ENCODE assay signal across 14 cellular contexts in the genomic region with DNA sequence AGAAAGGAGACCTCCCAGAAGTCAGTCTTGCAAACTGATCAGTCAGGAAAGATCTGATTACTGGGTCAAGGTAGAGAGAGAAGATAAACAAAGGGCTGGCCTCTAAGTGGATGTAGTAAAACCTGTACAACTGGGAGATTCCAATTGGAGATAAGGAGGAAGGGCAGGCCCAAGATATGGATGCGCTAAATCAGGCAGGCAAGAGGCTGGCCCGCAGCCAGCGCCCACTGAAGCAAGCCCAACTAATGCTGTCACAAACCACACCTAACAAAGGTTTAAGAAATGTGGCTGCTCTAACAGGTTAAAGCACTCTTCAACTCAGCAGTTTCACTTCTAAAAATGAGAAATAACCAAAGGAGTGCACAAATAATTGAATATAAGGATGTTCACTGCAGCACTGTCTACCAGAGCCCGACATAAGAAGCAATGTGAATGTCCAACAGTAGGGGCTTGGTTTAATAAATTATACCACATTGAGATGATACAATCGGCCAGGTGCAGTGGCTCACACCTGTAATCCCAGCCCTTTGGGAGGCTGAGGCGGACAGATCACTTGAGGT. TPM values are rescaled to one million over a fixed set of nuclear protein-coding genes. Genes with fewer than 3 reads are reported as not detected.
DNase-seq lines count a peak whose midpoint lies in the region; ATAC-seq and TF ChIP-seq lines count a peak whose summit lies in the region.
"Had no signal": no experiment of that assay in that cellular context is flagged by ENCODE, and none has a peak within 500 bp of the region (broad histone marks: within the 10 kb centered on the region; RNA-seq: fewer than 3 reads in every experiment).

No MANE protein-coding gene starts in this region.

- TF ChIP-seq CTCF in CD14-positive monocyte (IDR thresholded peaks at IDR 0.05) (no peak), ovary (IDR thresholded peaks at IDR 0.05) (no peak)

- intact Hi-C loops in CD14-positive monocyte (cut with micrococcal nuclease) (loop anchor here in 1 of 2 donors (10.0 kb wide), 1 partner anchor 161 kb away; the partner anchor contains the start of gene FAM222A), ovary (cut with DNase I) (no loop called here)

- no peak for TF ChIP-seq POLR2A in ovary (IDR thresholded peaks at IDR 0.05)

- H3K27me3 ChIP-seq in ovary = no peaks in the 10 kb centered on the region
- H3K27me3 ChIP-seq: ascending aorta, right atrium auricular region had no signal

- in situ Hi-C loops in G401 (cut with HindIII; ENCODE audit: low sequenced_read_pairs) = no loop called here

- H3K27ac Mint-ChIP-seq in CD14-positive monocyte (peak overlapping the region in 5 of 7 donors; percentile 13 to 47 (median 32)), memory B cell (peak overlapping the region; percentile 89)

- H3K4me1 ChIP-seq in ovary (ENCODE audit: insufficient read depth) = peaks cover 1% of the 10 kb centered on the region

- peaks cover 71% of the 10 kb centered on the region for H3K4me1 Mint-ChIP-seq in CD14-positive monocyte
- peaks cover 37% of the 10 kb centered on the region for H3K4me1 Mint-ChIP-seq in memory B cell

- peak; percentile 35 for ATAC-seq in HG02610 (IDR thresholded peaks at IDR 0.05; ENCODE audit: unreplicated experiment)
- ATAC-seq in memory B cell (ENCODE audit: low read depth) = peak; percentile 12
- ATAC-seq: left lobe of liver had no signal

- H3K9me3 ChIP-seq in ovary = no peaks in the 10 kb centered on the region
- H3K9me3 ChIP-seq: ascending aorta, right atrium auricular region had no signal

- H3K4me3 ChIP-seq in ovary = no peak overlapping the region
- H3K4me3 ChIP-seq: ascending aorta, right atrium auricular region had no signal

- DNase-seq in CD14-positive monocyte (ENCODE audit: low spot score) = no peak
- peak; percentile 90 for DNase-seq in RPMI8226
- no peak for DNase-seq in memory B cell (ENCODE audit: low spot score in 2 of 2)
- no peak for DNase-seq in ovary
- DNase-seq in NOMO-1 treated with DMSO at 0.1 percent for 48 hours (lab: John Stamatoyannopoulos, UW; ENCODE audit: unreplicated experiment) = no peak
- DNase-seq in G401 (ENCODE audit: low spot score) = no peak
- no peak for DNase-seq in NCI-H2081 (lab: John Stamatoyannopoulos, UW)
- DNase-seq: GOT3, NCI-H1436 had no signal

- H3K36me3 ChIP-seq in ovary = no peaks in the 10 kb centered on the region
- H3K36me3 ChIP-seq: right atrium auricular region had no signal

- H3K27ac ChIP-seq in ovary = no peak overlapping the region
- H3K27ac ChIP-seq: ascending aorta, right atrium auricular region had no signal

- H3K27me3 Mint-ChIP-seq in CD14-positive monocyte (ENCODE audit: low read depth in 3 of 3) = no peaks in the 10 kb centered on the region
- H3K27me3 Mint-ChIP-seq in memory B cell = no peaks in the 10 kb centered on the region

- H3K36me3 Mint-ChIP-seq in CD14-positive monocyte (peaks cover 30 to 70% of the 10 kb centered on the region in 2 donors), memory B cell (peaks cover 6% of the 10 kb centered on the region)

- no peak for TF ChIP-seq EP300 in ovary (IDR thresholded peaks at IDR 0.05)

- 86 to 92% (median 88%) methylated on average over 6 of the region's 6 CpGs for WGBS in ovary, 3 donors

- H3K4me3 Mint-ChIP-seq in CD14-positive monocyte (no peak overlapping the region), memory B cell (no peak overlapping the region)

- H3K9me3 Mint-ChIP-seq in CD14-positive monocyte (peaks cover 0 to 2% (median 0%) of the 10 kb centered on the region in 7 donors), memory B cell (no peaks in the 10 kb centered on the region)

RNA-seq across cellular contexts. Expression of gene GLTP, which starts 4.7 kb away (rescaled TPM):
- polyA plus RNA-seq in CD14-positive monocyte (10 to 100 TPM; 46.2 to 65.9 TPM), ovary (10 to 100 TPM; 17.2 to 37.2 TPM)
- 10 to 100 TPM; 15.5 to 36.7 (median 26.3) TPM for total RNA-seq in ovary
- 31.0 and 34.9 TPM in 2 replicates for total RNA-seq in G401 (2014; rRNA removed; shearing (Covaris generic))

RNA-seq across cellular contexts. Expression of gene TCHP, which starts 24.4 kb away (rescaled TPM):
- 1 to 10 TPM; 2.6 to 7.3 TPM for polyA plus RNA-seq in CD14-positive monocyte
- 10 to 100 TPM; 14.8 to 21.6 (median 19.9) TPM for total RNA-seq in ovary
- polyA plus RNA-seq in ovary = 10 to 100 TPM; 11.2 to 15.2 TPM
- 12.9 and 38.3 TPM in 2 replicates for total RNA-seq in G401 (2014; rRNA removed; shearing (Covaris generic))

RNA-seq across cellular contexts. Expression of gene TRPV4, which starts 42.5 kb away (rescaled TPM):
- polyA plus RNA-seq in CD14-positive monocyte (1 to 10 TPM in 1 of 2 donors, under 1 TPM in 1; 0.64 to 2.0 TPM), ovary (under 1 TPM; 0.53 to 0.95 TPM)
- total RNA-seq in ovary = 1 to 10 TPM in 1 of 7 donors, under 1 TPM in 5, not detected in 1; 0.12 to 2.4 (median 0.35) TPM
- not detected in 2 replicates for total RNA-seq in G401 (2014; rRNA removed; shearing (Covaris generic))
- total RNA-seq: activated CD8-positive, alpha-beta memory T cell treated with anti-CD3 and anti-CD28 coated beads for 36 hours; ascending aorta had no signal
